ENCODE assay signal across 10 cellular contexts in genomic region chr3:11508346-11509174, GRCh38.
DNase-seq lines count a peak whose midpoint lies in the region; ATAC-seq and TF ChIP-seq lines count a peak whose summit lies in the region.
"Had no signal": no experiment of that assay in that cellular context is flagged by ENCODE, and none has a peak within 500 bp of the region (broad histone marks: within the 10 kb centered on the region; RNA-seq: fewer than 3 reads in every experiment).

No MANE protein-coding gene starts in this region.

- no peak overlapping the region for H3K14ac ChIP-seq in mesenchymal stem cell (ENCODE audit: low read length in 2 of 2)

- H3K9me3 ChIP-seq in OCI-LY1 (ENCODE audit: low read length) = no peaks in the 10 kb centered on the region
- no peaks in the 10 kb centered on the region for H3K9me3 ChIP-seq in mesenchymal stem cell (ENCODE audit: control insufficient read depth, low read length)
- H3K9me3 ChIP-seq in testis = no peaks in the 10 kb centered on the region

- H2BK12ac ChIP-seq in mesenchymal stem cell (ENCODE audit: low read length in 2 of 2) = peak overlapping the region; percentile 33 to 49

- H3K18ac ChIP-seq in mesenchymal stem cell (ENCODE audit: low read depth in 1 of 2, low read length in 2 of 2) = peak overlapping the region; percentile 71 to 78

- H3K27ac ChIP-seq in OCI-LY1 (ENCODE audit: low read depth, low read length, poor library complexity, severe bottlenecking) (peak overlapping the region; percentile 36), coronary artery (peak overlapping the region; percentile 83 to 86), mesenchymal stem cell (ENCODE audit: low read length, poor library complexity, severe bottlenecking) (peak overlapping the region; percentile 46), testis (peak overlapping the region; percentile 51 to 90)

- no peaks in the 10 kb centered on the region for H3K9me3 Mint-ChIP-seq in stimulated activated effector memory CD8-positive, alpha-beta T cell treated with anti-CD3 and anti-CD28 coated beads, Interleukin-12 subunit alpha, Interleukin-12 subunit beta, amount 100 ng/mL, for 72 hours
- H3K9me3 Mint-ChIP-seq: activated naive CD4-positive, alpha-beta T cell treated with anti-CD3 and anti-CD28 coated beads for 36 hours had no signal

- H3K9ac ChIP-seq in OCI-LY1 (ENCODE audit: low read length) = no peak overlapping the region
- peak overlapping the region; percentile 79 for H3K9ac ChIP-seq in mesenchymal stem cell (ENCODE audit: low read length)

- no peak overlapping the region for H3K4me3 Mint-ChIP-seq in stimulated activated effector memory CD8-positive, alpha-beta T cell treated with anti-CD3 and anti-CD28 coated beads, Interleukin-12 subunit alpha, Interleukin-12 subunit beta, amount 100 ng/mL, for 72 hours
- H3K4me3 Mint-ChIP-seq: activated naive CD4-positive, alpha-beta T cell treated with anti-CD3 and anti-CD28 coated beads for 36 hours had no signal

- H3K4me3 ChIP-seq in OCI-LY1 (ENCODE audit: low read depth, low read length, poor library complexity, severe bottlenecking) (no peak overlapping the region), coronary artery (peak overlapping the region; percentile 8), mesenchymal stem cell (ENCODE audit: insufficient read depth in 1 of 2, low read depth in 1 of 2, low read length in 2 of 2) (no peak overlapping the region), testis (no peak overlapping the region)

- H3K4me2 ChIP-seq in OCI-LY1 (ENCODE audit: low read length) = no peak overlapping the region
- no peak overlapping the region for H3K4me2 ChIP-seq in mesenchymal stem cell (ENCODE audit: low read length, poor library complexity, severe bottlenecking)

- peaks cover 19% of the 10 kb centered on the region for H3K4me1 ChIP-seq in OCI-LY1 (ENCODE audit: insufficient read depth, low read length, severe bottlenecking)
- H3K4me1 ChIP-seq in mesenchymal stem cell (ENCODE audit: control insufficient read depth, insufficient read depth, low read depth, low read length) = peaks cover 14% of the 10 kb centered on the region
- H3K4me1 ChIP-seq in testis = peaks cover 25% of the 10 kb centered on the region

- peak overlapping the region; percentile 64 for H2BK120ac ChIP-seq in mesenchymal stem cell (ENCODE audit: low read depth, low read length)

- no peak for TF ChIP-seq CTCF in OCI-LY1 (IDR thresholded peaks at IDR 0.05; ENCODE audit: low read length)
- TF ChIP-seq CTCF in coronary artery (IDR thresholded peaks at IDR 0.05) = no peak
- no peak for TF ChIP-seq CTCF in testis (IDR thresholded peaks at IDR 0.05)

- H3K36me3 ChIP-seq in OCI-LY1 (ENCODE audit: insufficient read depth, low read length) (no peaks in the 10 kb centered on the region), mesenchymal stem cell (ENCODE audit: control insufficient read depth in 1 of 2, insufficient read depth in 2 of 2, low read depth in 1 of 2, low read length in 2 of 2) (no peaks in the 10 kb centered on the region), testis (ENCODE audit: low read depth, missing control alignments) (no peaks in the 10 kb centered on the region)

- no peaks in the 10 kb centered on the region for H3K9me2 ChIP-seq in OCI-LY1 (ENCODE audit: low read depth, low read length)

- TF ChIP-seq POLR2A in testis (IDR thresholded peaks at IDR 0.05) = no peak

- no peaks in the 10 kb centered on the region for H4K20me1 ChIP-seq in OCI-LY1 (ENCODE audit: insufficient read depth, low read length)

- no peak overlapping the region for H2BK5ac ChIP-seq in mesenchymal stem cell (ENCODE audit: low read depth, low read length, poor library complexity, severe bottlenecking)

- peak overlapping the region; percentile 16 for H2BK15ac ChIP-seq in mesenchymal stem cell (ENCODE audit: low read depth, poor library complexity, severe bottlenecking)

- no peaks in the 10 kb centered on the region for H3K79me2 ChIP-seq in OCI-LY1 (ENCODE audit: insufficient read depth, low read length)

- H3K27me3 ChIP-seq in OCI-LY1 (ENCODE audit: insufficient read depth, low read length) (no peaks in the 10 kb centered on the region), mesenchymal stem cell (ENCODE audit: control insufficient read depth in 1 of 2, insufficient read depth in 1 of 2, low read length in 2 of 2) (no peaks in the 10 kb centered on the region), testis (no peaks in the 10 kb centered on the region)

- no peak overlapping the region for H2AFZ ChIP-seq in OCI-LY1 (ENCODE audit: low read length)
- no peak overlapping the region for H2AFZ ChIP-seq in mesenchymal stem cell (ENCODE audit: low read depth, low read length)

- no peak overlapping the region for H2AK5ac ChIP-seq in mesenchymal stem cell (ENCODE audit: low read length, severe bottlenecking)

- no peaks in the 10 kb centered on the region for H3F3A ChIP-seq in OCI-LY1 (ENCODE audit: insufficient read depth, low read length)

- no peak for ATAC-seq in HG03460 (IDR thresholded peaks at IDR 0.05; ENCODE audit: unreplicated experiment)
- ATAC-seq in stimulated activated effector memory CD8-positive, alpha-beta T cell treated with anti-CD3 and anti-CD28 coated beads, Interleukin-12 subunit alpha, Interleukin-12 subunit beta, amount 100 ng/mL, for 72 hours = no peak

- peak overlapping the region; percentile 84 for H4K8ac ChIP-seq in mesenchymal stem cell (ENCODE audit: low read length)

- H3K27ac Mint-ChIP-seq in stimulated activated effector memory CD8-positive, alpha-beta T cell treated with anti-CD3 and anti-CD28 coated beads, Interleukin-12 subunit alpha, Interleukin-12 subunit beta, amount 100 ng/mL, for 72 hours = no peak overlapping the region
- H3K27ac Mint-ChIP-seq: activated naive CD4-positive, alpha-beta T cell treated with anti-CD3 and anti-CD28 coated beads for 36 hours had no signal

- H3K36me3 Mint-ChIP-seq in stimulated activated effector memory CD8-positive, alpha-beta T cell treated with anti-CD3 and anti-CD28 coated beads, Interleukin-12 subunit alpha, Interleukin-12 subunit beta, amount 100 ng/mL, for 72 hours = no peaks in the 10 kb centered on the region

- DNase-seq in coronary artery (ENCODE audit: low spot score) (no peak), mesenchymal stem cell (no peak), testis (no peak), NAMALWA (ENCODE audit: low spot score) (no peak)
- DNase-seq in activated naive CD4-positive, alpha-beta T cell treated with anti-CD3 and anti-CD28 coated beads, Interleukin-2, amount 50 U/mL, for 16 hours = no peak
- no peak for DNase-seq in stimulated activated effector memory CD8-positive, alpha-beta T cell treated with anti-CD3 and anti-CD28 coated beads, Interleukin-12 subunit alpha, Interleukin-12 subunit beta, amount 100 ng/mL, for 72 hours (ENCODE audit: low spot score in 2 of 2)
- DNase-seq: activated naive CD4-positive, alpha-beta T cell treated with anti-CD3 and anti-CD28 coated beads for 36 hours; KG1 had no signal

- peaks cover 12% of the 10 kb centered on the region for H3K79me1 ChIP-seq in mesenchymal stem cell (replicated peaks; ENCODE audit: low read length, poor library complexity, severe bottlenecking)

- intact Hi-C loops in testis (cut with DNase I; ENCODE audit: low total_unique reads) = no loop called here

- H3K4ac ChIP-seq in mesenchymal stem cell (ENCODE audit: low read depth in 1 of 2, low read length in 2 of 2) = peak overlapping the region; percentile 9 to 42

- H3K23ac ChIP-seq in mesenchymal stem cell (ENCODE audit: low read length in 2 of 2) = no peak overlapping the region

- peak overlapping the region; percentile 9 for H4K91ac ChIP-seq in mesenchymal stem cell (ENCODE audit: low read length)

- peaks cover 8% of the 10 kb centered on the region for H3K4me1 Mint-ChIP-seq in stimulated activated effector memory CD8-positive, alpha-beta T cell treated with anti-CD3 and anti-CD28 coated beads, Interleukin-12 subunit alpha, Interleukin-12 subunit beta, amount 100 ng/mL, for 72 hours

- WGBS in mesenchymal stem cell = 49% methylated on average over 4 of the region's 5 CpGs
- WGBS in testis, 2 donors = 61 to 63% methylated on average over 5 of the region's 5 CpGs
